13 cellular contexts compared by ENCODE assay signal in the genomic region with DNA sequence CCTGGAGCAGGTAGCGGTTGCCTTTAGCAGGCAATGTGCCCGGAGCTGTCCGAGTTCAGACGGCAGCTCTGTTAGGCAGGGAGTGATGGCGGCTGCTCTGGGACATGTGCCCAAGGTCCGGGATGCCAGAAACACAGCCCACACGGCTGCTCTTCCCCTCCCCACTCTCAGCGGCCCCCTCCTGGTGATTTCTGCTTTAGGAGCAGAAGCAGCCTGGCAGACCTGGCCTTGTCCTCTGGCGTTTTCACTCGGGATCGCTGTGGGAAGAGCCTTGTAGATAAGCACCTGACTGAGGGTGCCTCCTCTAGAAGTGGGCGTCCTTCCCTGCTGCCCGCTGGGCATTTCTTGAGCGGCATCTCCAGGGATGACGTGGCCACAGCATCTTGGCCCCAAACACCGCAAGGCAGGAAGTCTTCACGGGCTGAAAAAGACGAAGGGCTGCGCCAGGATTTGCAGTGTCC.
DNase-seq lines count a peak whose midpoint lies in the region; ATAC-seq, FAIRE-seq and TF ChIP-seq lines count a peak whose summit lies in the region.
"Had no signal": no experiment of that assay in that cellular context is flagged by ENCODE, and none has a peak within 500 bp of the region (broad histone marks: within the 10 kb centered on the region; RNA-seq: fewer than 3 reads in every experiment).

No MANE protein-coding gene starts in this region.

- intact Hi-C loops in pancreas (cut with DNase I): no loop called here
- intact Hi-C loops in CD14-positive monocyte (cut with micrococcal nuclease): no loop called here

- H3K36me3 Mint-ChIP-seq in CD14-positive monocyte: peaks cover 6% of the 10 kb centered on the region in 2 donors

- peak overlapping the region in 1 of 2 donors; percentile 22 for H3K4me3 ChIP-seq in foreskin fibroblast (ENCODE audit: low read depth in 1 of 2, low read length in 2 of 2)
- H3K4me3 ChIP-seq in pancreas: peak overlapping the region in 3 of 4 donors; percentile 6 to 30 (median 29)

- peaks cover 0 to 4% (median 2%) of the 10 kb centered on the region in 7 donors for H3K9me3 Mint-ChIP-seq in CD14-positive monocyte
- H3K9me3 Mint-ChIP-seq: T-cell had no signal

- peak overlapping the region in 1 of 7 donors; percentile 18 for H3K27ac Mint-ChIP-seq in CD14-positive monocyte
- H3K27ac Mint-ChIP-seq: CD4-positive, alpha-beta memory T cell; T-cell had no signal

- no peaks in the 10 kb centered on the region for H3K36me3 ChIP-seq in pancreas

- no peak for FAIRE-seq in pancreas (lab: Jason Lieb, UNC)

- H3K4me1 Mint-ChIP-seq in CD14-positive monocyte: no peaks in the 10 kb centered on the region

- no peaks in the 10 kb centered on the region for H3K9me3 ChIP-seq in pancreas

- peaks cover 8 to 16% (median 14%) of the 10 kb centered on the region in 3 donors for H3K4me1 ChIP-seq in pancreas

- H3K27me3 ChIP-seq in pancreas: no peaks in the 10 kb centered on the region

- WGBS in pancreas, 2 donors: 12 to 14% methylated on average over 19 of the region's 19 CpGs

- DNase-seq in Ammon's horn (ENCODE audit: low spot score) (peak; percentile 76), foreskin fibroblast (peak; percentile 59 to 80), pancreas (peak; percentile 80 to 96 (median 94)), CD14-positive monocyte (ENCODE audit: low spot score) (no peak), NCI-H524 treated with DMSO at 0.1 percent for 48 hours (lab: John Stamatoyannopoulos, UW) (no peak)
- no peak for DNase-seq in activated CD4-positive, alpha-beta T cell treated with anti-CD3 and anti-CD28 coated beads, Interleukin-2, amount 50 U/mL, for 1 hour
- DNase-seq: activated T-cell treated with anti-CD3 and anti-CD28 coated beads, Interleukin-2, amount 50 U/mL, for 1 hour; CD4-positive, alpha-beta memory T cell; NCI-H187; stimulated activated naive CD4-positive, alpha-beta T cell; T-cell had no signal

- peak overlapping the region; percentile 28 to 57 (median 48) for H3K27ac ChIP-seq in pancreas

- TF ChIP-seq CTCF in foreskin fibroblast (IDR thresholded peaks at IDR 0.05; ENCODE audit: low read depth, low read length) (no peak), pancreas (IDR thresholded peaks at IDR 0.05) (peak in 1 of 4 donors; percentile 19), CD14-positive monocyte (IDR thresholded peaks at IDR 0.05) (no peak)

- peaks cover 0 to 3% (median 0%) of the 10 kb centered on the region in 3 donors for H3K27me3 Mint-ChIP-seq in CD14-positive monocyte (ENCODE audit: low read depth in 3 of 3)
- H3K27me3 Mint-ChIP-seq: CD4-positive, alpha-beta memory T cell; T-cell had no signal

- ATAC-seq in SK-N-SH treated with all-trans-retinoic acid at 6 μM for 48 hours (peak; percentile 90), pancreas (peak; percentile 77 to 86 (median 84)), HG03442 (IDR thresholded peaks at IDR 0.05; ENCODE audit: unreplicated experiment) (no peak)
- ATAC-seq: T-cell had no signal

- no peak overlapping the region for H3K4me3 Mint-ChIP-seq in CD14-positive monocyte
- H3K4me3 Mint-ChIP-seq: CD4-positive, alpha-beta memory T cell; T-cell had no signal

TF ChIP-seq in SK-N-SH treated with all-trans-retinoic acid at 6 μM for 48 hours, 23 proteins besides CTCF, POLR2A, EP300 and RAD21:
- TF ChIP-seq ZC3H10 (CRISPR knock-in tag; IDR thresholded peaks at IDR 0.05) (no peak), POU6F1 (CRISPR knock-in tag; IDR thresholded peaks at IDR 0.05; ENCODE audit: borderline replicate concordance, low read depth) (no peak), ZFP30 (CRISPR knock-in tag; IDR thresholded peaks at IDR 0.05) (no peak), ZNF565 (CRISPR knock-in tag; conservative IDR thresholded peaks at IDR 0.05; ENCODE audit: low read depth) (no peak)

Comparison
In these comparisons a context has a peak if more than half of its experiments do, and no peak if none do; other contexts are left out.
1. DNase-seq: peak in Ammon's horn (single experiment), foreskin fibroblast (2 of 2) and pancreas (6 of 6); none in CD14-positive monocyte (single experiment), activated CD4-positive, alpha-beta T cell treated with anti-CD3 and anti-CD28 coated beads, Interleukin-2, amount 50 U/mL, for 1 hour (single experiment) and NCI-H524 treated with DMSO at 0.1 percent for 48 hours (single experiment).